28 cellular contexts compared by ENCODE assay signal in genomic region chr2:223997938-223998337, GRCh38. TPM values are rescaled to one million over a fixed set of nuclear protein-coding genes. Genes with fewer than 3 reads are reported as not detected.
DNase-seq lines count a peak whose midpoint lies in the region; ATAC-seq and TF ChIP-seq lines count a peak whose summit lies in the region.
"Had no signal": no experiment of that assay in that cellular context is flagged by ENCODE, and none has a peak within 500 bp of the region (broad histone marks: within the 10 kb centered on the region; RNA-seq: fewer than 3 reads in every experiment).

No MANE protein-coding gene starts in this region.

- no peak overlapping the region for H2AFZ ChIP-seq in HCT116 (ENCODE audit: low read depth, low read length, poor library complexity, severe bottlenecking)

- H4K20me1 ChIP-seq in HCT116 (ENCODE audit: insufficient read depth) = no peaks in the 10 kb centered on the region

- H3K27me3 ChIP-seq in HCT116 (ENCODE audit: insufficient read depth, low read length) = no peaks in the 10 kb centered on the region
- H3K27me3 ChIP-seq in brain microvascular endothelial cell (replicated peaks) = no peaks in the 10 kb centered on the region
- H3K27me3 ChIP-seq: ascending aorta, pancreas, right atrium auricular region, suprapubic skin, upper lobe of right lung had no signal

- TF ChIP-seq RAD21 in HCT116 (IDR thresholded peaks at IDR 0.05; ENCODE audit: low read depth) = no peak

- H3K9ac ChIP-seq in HCT116 (ENCODE audit: low read length) = no peak overlapping the region

- intact Hi-C loops in HCT116 (cut with micrococcal nuclease) = loop anchor here (10.0 kb wide), 1 partner anchor 147 kb away; no protein-coding TSS in a partner anchor

- no peaks in the 10 kb centered on the region for H3K9me3 ChIP-seq in HCT116 (ENCODE audit: control insufficient read depth in 1 of 2, insufficient read depth in 1 of 2, low read depth in 1 of 2, low read length in 2 of 2)
- H3K9me3 ChIP-seq: ascending aorta, pancreas, right atrium auricular region, suprapubic skin, upper lobe of right lung had no signal

- TSS peak; percentile 12 for BruUV-seq in HCT116 (replicated peaks; lab: Mats Ljungman, UMichigan)

- H3K4me1 ChIP-seq in HCT116 (ENCODE audit: control insufficient read depth in 1 of 2, insufficient read depth in 2 of 2, low read length in 2 of 2) = no peaks in the 10 kb centered on the region
- H3K4me1 ChIP-seq: ascending aorta, suprapubic skin, upper lobe of right lung had no signal

- H3K79me2 ChIP-seq in HCT116 (ENCODE audit: insufficient read depth, low read length) = no peaks in the 10 kb centered on the region

- H3K27ac ChIP-seq in HCT116 (ENCODE audit: low read depth, low read length) (no peak overlapping the region), brain microvascular endothelial cell (no peak overlapping the region)
- H3K27ac ChIP-seq: ascending aorta, pancreas, right atrium auricular region, suprapubic skin, upper lobe of right lung had no signal

- no peaks in the 10 kb centered on the region for H3K9me2 ChIP-seq in HCT116 (ENCODE audit: insufficient read depth)

- TF ChIP-seq CTCF in AG10803 (conservative IDR thresholded peaks at IDR 0.05; ENCODE audit: low read length) (no peak), HCT116 (IDR thresholded peaks at IDR 0.05 in 2 of 3, conservative IDR thresholded peaks at IDR 0.05 in 1 of 3; ENCODE audit: borderline replicate concordance in 1 of 3, insufficient read depth in 1 of 3, low read depth in 2 of 3, low read length in 2 of 3) (no peak), brain microvascular endothelial cell (IDR thresholded peaks at IDR 0.05; ENCODE audit: low read depth, low read length, missing control alignments) (no peak)

- RAD21 ChIA-PET in HCT116 (lab: Charles Lee; ENCODE audit: low non-redundant PET in 1 of 2, low total read pairs in 2 of 2, uncharacterized antibody in 2 of 2, unreplicated experiment in 2 of 2) = no interaction called here

- DNase-seq in AG10803 (ENCODE audit: low read depth) = peak; percentile 34
- DNase-seq in HCT116 (ENCODE audit: low read depth, low spot score) = no peak
- DNase-seq in brain microvascular endothelial cell = peak; percentile 20
- DNase-seq in kidney tubule cell (ENCODE audit: low spot score) = peak; percentile 70
- DNase-seq in SHP77 treated with DMSO at 0.1 percent for 48 hours (lab: John Stamatoyannopoulos, UW) = no peak
- no peak for DNase-seq in stimulated activated CD4-positive, alpha-beta T cell treated with anti-CD3 and anti-CD28 coated beads, Interleukin-12 subunit alpha, Interleukin-12 subunit beta, amount 100 ng/mL, for 4 hours
- DNase-seq: activated B cell treated with CpG ODN at 0.5 μM for 24 hours; activated CD4-positive, alpha-beta memory T cell treated with anti-CD3 and anti-CD28 coated beads for 36 hours; activated CD8-positive, alpha-beta memory T cell treated with anti-CD3 and anti-CD28 coated beads, Interleukin-2, amount 50 U/mL, for 48 hours; NCI-H1092; NCI-H187; NCI-H2171 treated with DMSO at 0.1 percent for 48 hours; NCI-H510A treated with DMSO at 0.1 percent for 48 hours; NK-92 treated with Interleukin-12 subunit alpha and Interleukin-12 subunit beta, amount 100 ng/mL, for 24 hours; pancreas; SIG-M5; stimulated activated CD4-positive, alpha-beta T cell treated with anti-CD3 and anti-CD28 coated beads, Interleukin-4, amount 100 ng/mL, for 24 hours; SW 1271; T1000; upper lobe of right lung had no signal

- CTCF ChIA-PET in HCT116 (lab: Charles Lee) = interaction anchor here (1.1 kb wide), 1 partner anchor 286 kb away, joined by 3 read pairs; no protein-coding TSS in a partner anchor

- H3K36me3 ChIP-seq in HCT116 (ENCODE audit: control insufficient read depth in 1 of 2, insufficient read depth in 2 of 2, low read length in 2 of 2) (no peaks in the 10 kb centered on the region; a peak in 1 of 4 replicates), brain microvascular endothelial cell (replicated peaks) (no peaks in the 10 kb centered on the region)
- H3K36me3 ChIP-seq: ascending aorta, pancreas, right atrium auricular region, suprapubic skin, upper lobe of right lung had no signal

- TF ChIP-seq POLR2A in HCT116 (IDR thresholded peaks at IDR 0.05; ENCODE audit: borderline replicate concordance, extremely low read depth, insufficient read depth, insufficient read length) = no peak

- in situ Hi-C loops in brain microvascular endothelial cell (cut with HindIII; ENCODE audit: low pct_ligation_motif_present, low sequenced_read_pairs) = loop anchor here (25.0 kb wide), 1 partner anchor 289 kb away; no protein-coding TSS in a partner anchor

- no peak overlapping the region for H3K4me2 ChIP-seq in HCT116 (ENCODE audit: low read length)

- ATAC-seq in HCT116 (no peak), HG03342 (IDR thresholded peaks at IDR 0.05; ENCODE audit: unreplicated experiment) (no peak), GM21360 (IDR thresholded peaks at IDR 0.05; ENCODE audit: unreplicated experiment) (no peak)
- ATAC-seq: activated T-helper 17 cell treated with anti-CD3 and anti-CD28 coated beads, Interleukin-2, amount 50 U/mL, for 72 hours; pancreas; stimulated activated memory B cell treated with anti-CD40 and anti-IgM and Interleukin-4, amounts not matched to agents 10 μg/mL and 1 μg/mL and 100 μg/mL, for 72 hours; upper lobe of right lung had no signal

- H3K4me3 ChIP-seq in AG10803 (ENCODE audit: low read length) (no peak overlapping the region), HCT116 (replicated peaks in 1 of 2; ENCODE audit: low read depth in 1 of 2, low read length in 2 of 2) (no peak overlapping the region), brain microvascular endothelial cell (ENCODE audit: low read depth, low read length) (no peak overlapping the region)
- H3K4me3 ChIP-seq: ascending aorta, pancreas, right atrium auricular region, suprapubic skin, upper lobe of right lung had no signal

- POLR2A ChIA-PET in HCT116 (lab: Charles Lee) = no interaction called here

TF ChIP-seq in HCT116, 20 proteins besides CTCF, POLR2A, EP300 and RAD21:
- TF ChIP-seq JUND (IDR thresholded peaks at IDR 0.05) (no peak), FOSL1 (IDR thresholded peaks at IDR 0.05; ENCODE audit: low read depth) (no peak), SP1 (IDR thresholded peaks at IDR 0.05; ENCODE audit: low read depth) (no peak), MAX (IDR thresholded peaks at IDR 0.05) (no peak), POLR2AphosphoS5 (IDR thresholded peaks at IDR 0.05; ENCODE audit: low read depth, low read length) (no peak), REST (IDR thresholded peaks at IDR 0.05; ENCODE audit: low read depth) (no peak)

RNA-seq across cellular contexts. Expression of gene MRPL44, which starts 40.7 kb away (rescaled TPM):
- total RNA-seq in HCT116 (2021; ENCODE audit: unreplicated experiment) = 45.8 TPM
- 18.2 and 24.1 TPM in 2 replicates for polyA plus RNA-seq in HCT116 (2012)

RNA-seq across cellular contexts. Expression of gene SERPINE2, which starts 41.1 kb away (rescaled TPM):
- total RNA-seq in HCT116 (2021; ENCODE audit: unreplicated experiment) = 93.3 TPM
- polyA plus RNA-seq in HCT116 (2012) = 127 and 128 TPM in 2 replicates
- polyA plus RNA-seq: CD14-positive monocyte had no signal

RNA-seq across cellular contexts. Expression of gene WDFY1, which starts 52.8 kb away (rescaled TPM):
- 44.7 TPM for total RNA-seq in HCT116 (2021; ENCODE audit: unreplicated experiment)
- 41.8 and 56.0 TPM in 2 replicates for polyA plus RNA-seq in HCT116 (2012)

Comparison
In these comparisons a context has a peak if more than half of its experiments do, and no peak if none do; other contexts are left out.
1. DNase-seq: peak in AG10803 (single experiment), brain microvascular endothelial cell (single experiment) and kidney tubule cell (single experiment); none in HCT116 (single experiment), SHP77 treated with DMSO at 0.1 percent for 48 hours (single experiment) and stimulated activated CD4-positive, alpha-beta T cell treated with anti-CD3 and anti-CD28 coated beads, Interleukin-12 subunit alpha, Interleukin-12 subunit beta, amount 100 ng/mL, for 4 hours (single experiment).